In the genomic region with DNA sequence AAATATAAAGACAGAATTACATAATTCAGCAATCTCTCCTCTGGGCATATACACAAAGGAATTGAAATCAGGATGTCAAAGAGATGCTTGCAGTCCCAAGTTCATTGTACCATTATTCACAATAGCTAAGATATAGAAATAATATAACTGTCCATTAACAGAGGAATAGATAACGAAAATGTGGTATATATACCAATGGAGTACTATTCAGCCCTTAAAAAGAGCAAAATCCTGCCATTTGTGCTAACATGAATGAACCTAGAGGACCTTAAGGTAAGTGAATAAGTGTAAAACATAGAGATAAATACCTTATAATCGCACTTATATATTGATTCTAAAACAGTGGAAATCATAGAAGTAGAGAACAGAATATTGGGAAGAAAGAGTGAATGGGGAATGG, we compare ENCODE assay signal across 23 cellular contexts. TPM values are rescaled to one million over a fixed set of nuclear protein-coding genes. Genes with fewer than 3 reads are reported as not detected.
DNase-seq lines count a peak whose midpoint lies in the region; ATAC-seq and FAIRE-seq lines count a peak whose summit lies in the region.
"Had no signal": no experiment of that assay in that cellular context is flagged by ENCODE, and none has a peak within 500 bp of the region (broad histone marks: within the 10 kb centered on the region; RNA-seq: fewer than 3 reads in every experiment).

No MANE protein-coding gene starts in this region.

- H3K27me3 ChIP-seq in CD8-positive, alpha-beta memory T cell (ENCODE audit: insufficient read depth, low read length, poor library complexity, severe bottlenecking) = no peaks in the 10 kb centered on the region

- no peak overlapping the region for H3K27ac ChIP-seq in CD8-positive, alpha-beta memory T cell (ENCODE audit: low read depth, low read length)
- H3K27ac ChIP-seq: HL-60 had no signal

- H3K4me1 Mint-ChIP-seq in activated CD4-positive, alpha-beta memory T cell treated with anti-CD3 and anti-CD28 coated beads, Interleukin-2, amount 10 ng/mL, durations not matched to agents 7 days and 5 days = peaks cover 64% of the 10 kb centered on the region
- peaks cover 53% of the 10 kb centered on the region for H3K4me1 Mint-ChIP-seq in activated CD4-positive, alpha-beta memory T cell treated with anti-CD3 and anti-CD28 coated beads for 36 hours (ENCODE audit: low read depth)
- peaks cover 63 to 86% (median 85%) of the 10 kb centered on the region in 3 donors for H3K4me1 Mint-ChIP-seq in CD8-positive, alpha-beta memory T cell
- H3K4me1 Mint-ChIP-seq in activated T-helper 2 cell treated with anti-CD3 and anti-CD28 coated beads, Interferon-gamma antibody, Interleukin-2, Interleukin-4, amounts not matched to agents 10 μg/mL and 5 μg/mL and 100 μg/mL, durations not matched to agents 14 hours and 24 hours and 36 hours (ENCODE audit: low read depth) = peaks cover 60% of the 10 kb centered on the region
- H3K4me1 Mint-ChIP-seq in natural killer cell treated with Interleukin-12 subunit alpha and Interleukin-12 subunit beta and Interleukin-15 and Interleukin-18, amount 100 ng/mL, for 72 hours (ENCODE audit: low read depth in 2 of 2) = peaks cover 37 to 61% of the 10 kb centered on the region in 2 donors

- H3K27me3 Mint-ChIP-seq in activated CD4-positive, alpha-beta memory T cell treated with anti-CD3 and anti-CD28 coated beads, Interleukin-2, amount 10 ng/mL, durations not matched to agents 7 days and 5 days = no peaks in the 10 kb centered on the region
- H3K27me3 Mint-ChIP-seq in activated CD4-positive, alpha-beta memory T cell treated with anti-CD3 and anti-CD28 coated beads for 36 hours = no peaks in the 10 kb centered on the region
- H3K27me3 Mint-ChIP-seq in CD8-positive, alpha-beta memory T cell = no peaks in the 10 kb centered on the region
- no peaks in the 10 kb centered on the region for H3K27me3 Mint-ChIP-seq in activated T-helper 2 cell treated with anti-CD3 and anti-CD28 coated beads, Interferon-gamma antibody, Interleukin-2, Interleukin-4, amounts not matched to agents 10 μg/mL and 5 μg/mL and 100 μg/mL, durations not matched to agents 14 hours and 24 hours and 36 hours (ENCODE audit: low read depth)
- H3K27me3 Mint-ChIP-seq in natural killer cell treated with Interleukin-12 subunit alpha and Interleukin-12 subunit beta and Interleukin-15 and Interleukin-18, amount 100 ng/mL, for 72 hours = no peaks in the 10 kb centered on the region

- POLR2A ChIA-PET in activated CD4-positive, alpha-beta memory T cell treated with anti-CD3 and anti-CD28 coated beads, Interleukin-2, amount 10 ng/mL, durations not matched to agents 7 days and 5 days (lab: Charles Lee) = interaction anchor here (0.9 to 14.5 kb wide), 5 partner anchors 6 to 116 kb away, joined by 3 to 413 read pairs (median 7); a partner anchor contains a TSS
- POLR2A ChIA-PET in activated CD4-positive, alpha-beta memory T cell treated with anti-CD3 and anti-CD28 coated beads for 36 hours (lab: Charles Lee) = no interaction called here
- POLR2A ChIA-PET in CD8-positive, alpha-beta memory T cell (lab: Charles Lee) = no interaction called here

- intact Hi-C loops in activated CD4-positive, alpha-beta memory T cell treated with anti-CD3 and anti-CD28 coated beads for 36 hours (cut with micrococcal nuclease) = no loop called here
- intact Hi-C loops in activated T-helper 2 cell treated with anti-CD3 and anti-CD28 coated beads, Interferon-gamma antibody, Interleukin-2, Interleukin-4, amounts not matched to agents 10 μg/mL and 5 μg/mL and 100 μg/mL, durations not matched to agents 14 hours and 24 hours and 36 hours (cut with micrococcal nuclease) = loop anchor here (2.0 kb wide), 1 partner anchor 233 kb away; no protein-coding TSS in a partner anchor

- no peak for ATAC-seq in natural killer cell treated with Interleukin-12 subunit alpha and Interleukin-12 subunit beta and Interleukin-15 and Interleukin-18, amount 100 ng/mL, for 72 hours
- no peak for ATAC-seq in HG02763 (IDR thresholded peaks at IDR 0.05; ENCODE audit: unreplicated experiment)

- CTCF ChIA-PET in activated CD4-positive, alpha-beta memory T cell treated with anti-CD3 and anti-CD28 coated beads, Interleukin-2, amount 10 ng/mL, durations not matched to agents 7 days and 5 days (lab: Charles Lee) = no interaction called here
- CTCF ChIA-PET in activated CD4-positive, alpha-beta memory T cell treated with anti-CD3 and anti-CD28 coated beads for 36 hours (lab: Charles Lee) = no interaction called here
- CTCF ChIA-PET in CD8-positive, alpha-beta memory T cell (lab: Charles Lee) = no interaction called here

- no peak overlapping the region for H3K4me3 Mint-ChIP-seq in activated CD4-positive, alpha-beta memory T cell treated with anti-CD3 and anti-CD28 coated beads, Interleukin-2, amount 10 ng/mL, durations not matched to agents 7 days and 5 days
- H3K4me3 Mint-ChIP-seq in activated CD4-positive, alpha-beta memory T cell treated with anti-CD3 and anti-CD28 coated beads for 36 hours = no peak overlapping the region
- peak overlapping the region in 3 of 7 donors; percentile 6 to 12 (median 10) for H3K4me3 Mint-ChIP-seq in CD8-positive, alpha-beta memory T cell
- peak overlapping the region; percentile 63 for H3K4me3 Mint-ChIP-seq in activated T-helper 2 cell treated with anti-CD3 and anti-CD28 coated beads, Interferon-gamma antibody, Interleukin-2, Interleukin-4, amounts not matched to agents 10 μg/mL and 5 μg/mL and 100 μg/mL, durations not matched to agents 14 hours and 24 hours and 36 hours (ENCODE audit: low read depth)
- peak overlapping the region; percentile 76 for H3K4me3 Mint-ChIP-seq in natural killer cell treated with Interleukin-12 subunit alpha and Interleukin-12 subunit beta and Interleukin-15 and Interleukin-18, amount 100 ng/mL, for 72 hours
- H3K4me3 Mint-ChIP-seq: HFFc6 had no signal

- no peak for DNase-seq in activated CD4-positive, alpha-beta memory T cell treated with anti-CD3 and anti-CD28 coated beads, Interleukin-2, amount 10 ng/mL, durations not matched to agents 7 days and 5 days
- DNase-seq in activated CD4-positive, alpha-beta memory T cell treated with anti-CD3 and anti-CD28 coated beads for 36 hours = no peak
- no peak for DNase-seq in CD8-positive, alpha-beta memory T cell
- no peak for DNase-seq in activated T-helper 2 cell treated with anti-CD3 and anti-CD28 coated beads, Interferon-gamma antibody, Interleukin-2, Interleukin-4, amounts not matched to agents 10 μg/mL and 5 μg/mL and 100 μg/mL, durations not matched to agents 14 hours and 24 hours and 36 hours (ENCODE audit: low spot score)
- no peak for DNase-seq in natural killer cell treated with Interleukin-12 subunit alpha and Interleukin-12 subunit beta and Interleukin-15 and Interleukin-18, amount 100 ng/mL, for 72 hours (ENCODE audit: low spot score)
- no peak for DNase-seq in GM03348 (ENCODE audit: low spot score)
- DNase-seq in urothelium cell line (ENCODE audit: low spot score) = no peak
- DNase-seq: DMS79 treated with DMSO at 0.1 percent for 48 hours; GDM1; GOT3; HFFc6; NCI-H1092; NCI-H1694; NCI-H2107; NCI-H345; NCI-H526 treated with DMSO at 0.1 percent for 48 hours; NK-92 treated with Interleukin-12 subunit alpha and Interleukin-12 subunit beta, amount 100 ng/mL, for 24 hours; OCI-M1; RPMI8226 had no signal

- H3K9me3 ChIP-seq in CD8-positive, alpha-beta memory T cell (ENCODE audit: low read length) = no peaks in the 10 kb centered on the region

- H3K4me3 ChIP-seq in CD8-positive, alpha-beta memory T cell (ENCODE audit: low read length) = no peak overlapping the region

- no peaks in the 10 kb centered on the region for H3K9me3 Mint-ChIP-seq in activated CD4-positive, alpha-beta memory T cell treated with anti-CD3 and anti-CD28 coated beads, Interleukin-2, amount 10 ng/mL, durations not matched to agents 7 days and 5 days
- no peaks in the 10 kb centered on the region for H3K9me3 Mint-ChIP-seq in activated CD4-positive, alpha-beta memory T cell treated with anti-CD3 and anti-CD28 coated beads for 36 hours
- H3K9me3 Mint-ChIP-seq in CD8-positive, alpha-beta memory T cell = no peaks in the 10 kb centered on the region
- H3K9me3 Mint-ChIP-seq in activated T-helper 2 cell treated with anti-CD3 and anti-CD28 coated beads, Interferon-gamma antibody, Interleukin-2, Interleukin-4, amounts not matched to agents 10 μg/mL and 5 μg/mL and 100 μg/mL, durations not matched to agents 14 hours and 24 hours and 36 hours = peaks cover 9% of the 10 kb centered on the region
- H3K9me3 Mint-ChIP-seq in natural killer cell treated with Interleukin-12 subunit alpha and Interleukin-12 subunit beta and Interleukin-15 and Interleukin-18, amount 100 ng/mL, for 72 hours = no peaks in the 10 kb centered on the region
- H3K9me3 Mint-ChIP-seq: CD14-positive monocyte had no signal

- H3K27ac Mint-ChIP-seq in activated CD4-positive, alpha-beta memory T cell treated with anti-CD3 and anti-CD28 coated beads, Interleukin-2, amount 10 ng/mL, durations not matched to agents 7 days and 5 days = peak overlapping the region; percentile 19
- no peak overlapping the region for H3K27ac Mint-ChIP-seq in activated CD4-positive, alpha-beta memory T cell treated with anti-CD3 and anti-CD28 coated beads for 36 hours
- peak overlapping the region in 6 of 8 donors; percentile 10 to 80 (median 46) for H3K27ac Mint-ChIP-seq in CD8-positive, alpha-beta memory T cell
- peak overlapping the region; percentile 51 for H3K27ac Mint-ChIP-seq in activated T-helper 2 cell treated with anti-CD3 and anti-CD28 coated beads, Interferon-gamma antibody, Interleukin-2, Interleukin-4, amounts not matched to agents 10 μg/mL and 5 μg/mL and 100 μg/mL, durations not matched to agents 14 hours and 24 hours and 36 hours
- peak overlapping the region; percentile 74 to 97 for H3K27ac Mint-ChIP-seq in natural killer cell treated with Interleukin-12 subunit alpha and Interleukin-12 subunit beta and Interleukin-15 and Interleukin-18, amount 100 ng/mL, for 72 hours
- H3K27ac Mint-ChIP-seq: HFFc6 had no signal

- peaks cover 69% of the 10 kb centered on the region for H3K36me3 Mint-ChIP-seq in activated CD4-positive, alpha-beta memory T cell treated with anti-CD3 and anti-CD28 coated beads, Interleukin-2, amount 10 ng/mL, durations not matched to agents 7 days and 5 days (ENCODE audit: low read depth)
- H3K36me3 Mint-ChIP-seq in activated CD4-positive, alpha-beta memory T cell treated with anti-CD3 and anti-CD28 coated beads for 36 hours = peaks cover 40% of the 10 kb centered on the region
- H3K36me3 Mint-ChIP-seq in CD8-positive, alpha-beta memory T cell = peaks cover 8 to 35% (median 12%) of the 10 kb centered on the region in 3 donors
- H3K36me3 Mint-ChIP-seq in activated T-helper 2 cell treated with anti-CD3 and anti-CD28 coated beads, Interferon-gamma antibody, Interleukin-2, Interleukin-4, amounts not matched to agents 10 μg/mL and 5 μg/mL and 100 μg/mL, durations not matched to agents 14 hours and 24 hours and 36 hours (ENCODE audit: low read depth) = peaks cover 70% of the 10 kb centered on the region
- H3K36me3 Mint-ChIP-seq in natural killer cell treated with Interleukin-12 subunit alpha and Interleukin-12 subunit beta and Interleukin-15 and Interleukin-18, amount 100 ng/mL, for 72 hours = peaks cover 51% of the 10 kb centered on the region

- FAIRE-seq in urothelium cell line (lab: Jason Lieb, UNC) = no peak
- FAIRE-seq: A204.1 had no signal

- H3K36me3 ChIP-seq in CD8-positive, alpha-beta memory T cell (ENCODE audit: insufficient read depth, low read length) = no peaks in the 10 kb centered on the region

- peaks cover 51% of the 10 kb centered on the region for H3K4me1 ChIP-seq in CD8-positive, alpha-beta memory T cell (ENCODE audit: insufficient read depth, low read length)

RNA-seq across cellular contexts. Expression of a gene that starts 7.0 kb away (rescaled TPM):
- 10 to 100 TPM; 69.4 to 72.1 TPM for total RNA-seq in activated CD4-positive, alpha-beta memory T cell treated with anti-CD3 and anti-CD28 coated beads, Interleukin-2, amount 10 ng/mL, durations not matched to agents 7 days and 5 days
- total RNA-seq in activated CD4-positive, alpha-beta memory T cell treated with anti-CD3 and anti-CD28 coated beads for 36 hours = 10 to 100 TPM; 32.8 to 35.1 TPM
- total RNA-seq in CD8-positive, alpha-beta memory T cell = 10 to 100 TPM; 53.5 to 56.9 TPM
- 17.5 TPM for polyA plus RNA-seq in CD8-positive, alpha-beta memory T cell
- 79.1 and 82.3 TPM in 2 replicates for total RNA-seq in activated T-helper 2 cell treated with anti-CD3 and anti-CD28 coated beads, Interferon-gamma antibody, Interleukin-2, Interleukin-4, amounts not matched to agents 10 μg/mL and 5 μg/mL and 100 μg/mL, durations not matched to agents 14 hours and 24 hours and 36 hours
- 100 to 1,000 TPM; 127 to 148 TPM for total RNA-seq in natural killer cell treated with Interleukin-12 subunit alpha and Interleukin-12 subunit beta and Interleukin-15 and Interleukin-18, amount 100 ng/mL, for 72 hours
- total RNA-seq: HFFc6 had no signal

Comparison
In these comparisons a context has a peak if more than half of its experiments do, and no peak if none do; other contexts are left out.
1. H3K4me3 Mint-ChIP-seq: peak in activated T-helper 2 cell treated with anti-CD3 and anti-CD28 coated beads, Interferon-gamma antibody, Interleukin-2, Interleukin-4, amounts not matched to agents 10 μg/mL and 5 μg/mL and 100 μg/mL, durations not matched to agents 14 hours and 24 hours and 36 hours (single experiment) and natural killer cell treated with Interleukin-12 subunit alpha and Interleukin-12 subunit beta and Interleukin-15 and Interleukin-18, amount 100 ng/mL, for 72 hours (single experiment); none in activated CD4-positive, alpha-beta memory T cell treated with anti-CD3 and anti-CD28 coated beads, Interleukin-2, amount 10 ng/mL, durations not matched to agents 7 days and 5 days (single experiment) and activated CD4-positive, alpha-beta memory T cell treated with anti-CD3 and anti-CD28 coated beads for 36 hours (single experiment).